ENCODE assay signal across 8 cellular contexts in genomic region chr14:44846232-44846824, GRCh38.
DNase-seq lines count a peak whose midpoint lies in the region; ATAC-seq and TF ChIP-seq lines count a peak whose summit lies in the region.

No MANE protein-coding gene starts in this region.

- H3K27ac ChIP-seq in RWPE2 (ENCODE audit: poor library complexity, severe bottlenecking), result no peak overlapping the region
- H3K27ac ChIP-seq in psoas muscle, result no peak overlapping the region

- H3K36me3 Mint-ChIP-seq in activated CD4-positive, alpha-beta T cell treated with anti-CD3 and anti-CD28 coated beads, Interleukin-2, amount 10 ng/mL, durations not matched to agents 7 days and 5 days (ENCODE audit: low read depth), result no peaks in the 10 kb centered on the region

- no peak overlapping the region for H3K27ac Mint-ChIP-seq in activated CD4-positive, alpha-beta T cell treated with anti-CD3 and anti-CD28 coated beads, Interleukin-2, amount 10 ng/mL, durations not matched to agents 7 days and 5 days

- POLR2A ChIA-PET in activated CD4-positive, alpha-beta T cell treated with anti-CD3 and anti-CD28 coated beads, Interleukin-2, amount 10 ng/mL, durations not matched to agents 7 days and 5 days (lab: Charles Lee), result no interaction called here

- H3K27me3 ChIP-seq in RWPE2 (ENCODE audit: insufficient read depth, poor library complexity, severe bottlenecking) (peaks cover 17% of the 10 kb centered on the region), psoas muscle (ENCODE audit: insufficient read depth in 3 of 3, low read length in 2 of 3) (no peaks in the 10 kb centered on the region)

- H3K27me3 Mint-ChIP-seq in activated CD4-positive, alpha-beta T cell treated with anti-CD3 and anti-CD28 coated beads, Interleukin-2, amount 10 ng/mL, durations not matched to agents 7 days and 5 days, result peaks cover 11% of the 10 kb centered on the region

- TF ChIP-seq CTCF in RWPE2 (IDR thresholded peaks at IDR 0.05; ENCODE audit: poor library complexity, severe bottlenecking) (peak; percentile 96), fibroblast of the aortic adventitia (IDR thresholded peaks at IDR 0.05; ENCODE audit: insufficient read depth, low read length) (peak; percentile 90), psoas muscle (IDR thresholded peaks at IDR 0.05) (peak; percentile 75)

- H3K4me3 ChIP-seq in RWPE2 (ENCODE audit: severe bottlenecking) (no peak overlapping the region), fibroblast of the aortic adventitia (ENCODE audit: low read depth, low read length) (no peak overlapping the region), psoas muscle (no peak overlapping the region)

- no peak overlapping the region for H3K4me3 Mint-ChIP-seq in activated CD4-positive, alpha-beta T cell treated with anti-CD3 and anti-CD28 coated beads, Interleukin-2, amount 10 ng/mL, durations not matched to agents 7 days and 5 days

- peak; percentile 67 for ATAC-seq in GM21717 (IDR thresholded peaks at IDR 0.05; ENCODE audit: unreplicated experiment)
- peak; percentile 60; the same call in 2 of the 3 replicates for ATAC-seq in RWPE2 (ENCODE audit: low read depth)
- ATAC-seq in psoas muscle, result peak in 1 of 4 donors; percentile 41

- H3K36me3 ChIP-seq in RWPE2 (ENCODE audit: low read depth) (no peaks in the 10 kb centered on the region), psoas muscle (ENCODE audit: insufficient read depth in 1 of 2, low read depth in 1 of 2) (no peaks in the 10 kb centered on the region)

- CTCF ChIA-PET in activated CD4-positive, alpha-beta T cell treated with anti-CD3 and anti-CD28 coated beads, Interleukin-2, amount 10 ng/mL, durations not matched to agents 7 days and 5 days (lab: Charles Lee), result interaction anchor here (0.8 to 1.8 kb wide), 4 partner anchors 10 to 422 kb away, joined by 3 to 5 read pairs (median 3); no protein-coding TSS in a partner anchor

- no peaks in the 10 kb centered on the region for H3K4me1 ChIP-seq in RWPE2 (ENCODE audit: insufficient read depth, poor library complexity, severe bottlenecking)
- no peaks in the 10 kb centered on the region for H3K4me1 ChIP-seq in psoas muscle

- H3K9me3 ChIP-seq in RWPE2 (ENCODE audit: severe bottlenecking) (no peaks in the 10 kb centered on the region), psoas muscle (no peaks in the 10 kb centered on the region)

- DNase-seq in activated CD4-positive, alpha-beta T cell treated with anti-CD3 and anti-CD28 coated beads, Interleukin-2, amount 10 ng/mL, durations not matched to agents 7 days and 5 days, result peak; percentile 17
- no peak for DNase-seq in activated CD4-positive, alpha-beta T cell treated with anti-CD3 and anti-CD28 coated beads, Interleukin-2, amount 50 U/mL, for 1 hour
- DNase-seq in M059J (ENCODE audit: low read depth) (peak; percentile 27), RWPE2 (ENCODE audit: low spot score) (no peak), fibroblast of the aortic adventitia (ENCODE audit: low read depth) (peak; percentile 73), psoas muscle (no peak), GF-D8 (lab: John Stamatoyannopoulos, UW) (no peak)

- H3K9me3 Mint-ChIP-seq in activated CD4-positive, alpha-beta T cell treated with anti-CD3 and anti-CD28 coated beads, Interleukin-2, amount 10 ng/mL, durations not matched to agents 7 days and 5 days, result no peaks in the 10 kb centered on the region

- intact Hi-C loops in psoas muscle (cut with DNase I), result no loop called here

- H3K4me1 Mint-ChIP-seq in activated CD4-positive, alpha-beta T cell treated with anti-CD3 and anti-CD28 coated beads, Interleukin-2, amount 10 ng/mL, durations not matched to agents 7 days and 5 days, result no peaks in the 10 kb centered on the region

- WGBS in psoas muscle, 3 donors, result 18 to 25% (median 20%) methylated on average over 4 of the region's 4 CpGs

Comparison
In these comparisons a context has a peak if more than half of its experiments do, and no peak if none do; other contexts are left out.
1. DNase-seq: peak in activated CD4-positive, alpha-beta T cell treated with anti-CD3 and anti-CD28 coated beads, Interleukin-2, amount 10 ng/mL, durations not matched to agents 7 days and 5 days (single experiment), M059J (single experiment) and fibroblast of the aortic adventitia (single experiment); none in activated CD4-positive, alpha-beta T cell treated with anti-CD3 and anti-CD28 coated beads, Interleukin-2, amount 50 U/mL, for 1 hour (single experiment), RWPE2 (single experiment), psoas muscle (0 of 2) and GF-D8 (single experiment).
2. Peak in every context shown above with its lines, with median percentiles within 50 percentile points of each other: CTCF ChIP-seq.